In genomic region chr3:136195258-136196063, GRCh38 we compare ENCODE assay signal across 1 cellular context.
A peak's percentile ranks its signal among the peaks of the same experiment; 100 is the strongest.
TF ChIP-seq lines count a peak whose summit lies in the region.

No MANE protein-coding gene starts in this region.

TF ChIP-seq in GM12878, 131 proteins besides CTCF, POLR2A, EP300 and RAD21 (continued from another document):
- TF ChIP-seq SMAD1 (IDR thresholded peaks at IDR 0.05; ENCODE audit: low read depth, partially characterized antibody), result no peak
- TF ChIP-seq, protein P1, sequence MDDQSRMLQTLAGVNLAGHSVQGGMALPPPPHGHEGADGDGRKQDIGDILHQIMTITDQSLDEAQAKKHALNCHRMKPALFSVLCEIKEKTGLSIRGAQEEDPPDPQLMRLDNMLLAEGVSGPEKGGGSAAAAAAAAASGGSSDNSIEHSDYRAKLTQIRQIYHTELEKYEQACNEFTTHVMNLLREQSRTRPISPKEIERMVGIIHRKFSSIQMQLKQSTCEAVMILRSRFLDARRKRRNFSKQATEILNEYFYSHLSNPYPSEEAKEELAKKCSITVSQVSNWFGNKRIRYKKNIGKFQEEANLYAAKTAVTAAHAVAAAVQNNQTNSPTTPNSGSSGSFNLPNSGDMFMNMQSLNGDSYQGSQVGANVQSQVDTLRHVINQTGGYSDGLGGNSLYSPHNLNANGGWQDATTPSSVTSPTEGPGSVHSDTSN (IDR thresholded peaks at IDR 0.05; ENCODE audit: insufficient replicate concordance, low read depth, low read length), result no peak
- no peak for TF ChIP-seq MTA2 (IDR thresholded peaks at IDR 0.05; ENCODE audit: low read depth)
- no peak for TF ChIP-seq CHD1 (IDR thresholded peaks at IDR 0.05; ENCODE audit: low read depth, low read length)
- no peak for TF ChIP-seq IRF4 (IDR thresholded peaks at IDR 0.05; ENCODE audit: low read depth, low read length)
- TF ChIP-seq HDAC2 (IDR thresholded peaks at IDR 0.05), result no peak
- TF ChIP-seq FOS (IDR thresholded peaks at IDR 0.05; ENCODE audit: borderline replicate concordance, extremely low read depth, insufficient read length), result no peak
- no peak for TF ChIP-seq FOXK2 (IDR thresholded peaks at IDR 0.05)
- TF ChIP-seq BMI1 (IDR thresholded peaks at IDR 0.05; ENCODE audit: borderline replicate concordance), result no peak
- no peak for TF ChIP-seq HDGF (IDR thresholded peaks at IDR 0.05)
- TF ChIP-seq SMC3 (IDR thresholded peaks at IDR 0.05; ENCODE audit: borderline replicate concordance, low read length), result no peak
- TF ChIP-seq NR2C2 (IDR thresholded peaks at IDR 0.05; ENCODE audit: borderline replicate concordance, control insufficient read depth, insufficient read length, low read depth), result no peak
- no peak for TF ChIP-seq POU2F2 (IDR thresholded peaks at IDR 0.05; ENCODE audit: borderline replicate concordance, low read depth, low read length)
- no peak for TF ChIP-seq POLR2AphosphoS2 (IDR thresholded peaks at IDR 0.05; ENCODE audit: low read depth, low read length)
- TF ChIP-seq, protein P2, sequence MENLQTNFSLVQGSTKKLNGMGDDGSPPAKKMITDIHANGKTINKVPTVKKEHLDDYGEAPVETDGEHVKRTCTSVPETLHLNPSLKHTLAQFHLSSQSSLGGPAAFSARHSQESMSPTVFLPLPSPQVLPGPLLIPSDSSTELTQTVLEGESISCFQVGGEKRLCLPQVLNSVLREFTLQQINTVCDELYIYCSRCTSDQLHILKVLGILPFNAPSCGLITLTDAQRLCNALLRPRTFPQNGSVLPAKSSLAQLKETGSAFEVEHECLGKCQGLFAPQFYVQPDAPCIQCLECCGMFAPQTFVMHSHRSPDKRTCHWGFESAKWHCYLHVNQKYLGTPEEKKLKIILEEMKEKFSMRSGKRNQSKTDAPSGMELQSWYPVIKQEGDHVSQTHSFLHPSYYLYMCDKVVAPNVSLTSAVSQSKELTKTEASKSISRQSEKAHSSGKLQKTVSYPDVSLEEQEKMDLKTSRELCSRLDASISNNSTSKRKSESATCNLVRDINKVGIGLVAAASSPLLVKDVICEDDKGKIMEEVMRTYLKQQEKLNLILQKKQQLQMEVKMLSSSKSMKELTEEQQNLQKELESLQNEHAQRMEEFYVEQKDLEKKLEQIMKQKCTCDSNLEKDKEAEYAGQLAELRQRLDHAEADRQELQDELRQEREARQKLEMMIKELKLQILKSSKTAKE (IDR thresholded peaks at IDR 0.05; ENCODE audit: low read depth, poor library complexity, severe bottlenecking), result no peak
- peak; percentile 69; the same call in 1 of the 2 replicates for TF ChIP-seq JUND (IDR thresholded peaks at IDR 0.05; ENCODE audit: low read depth, low read length)
TF ChIP-seq in GM12878: peak in this region for 24.
